In the genomic region with DNA sequence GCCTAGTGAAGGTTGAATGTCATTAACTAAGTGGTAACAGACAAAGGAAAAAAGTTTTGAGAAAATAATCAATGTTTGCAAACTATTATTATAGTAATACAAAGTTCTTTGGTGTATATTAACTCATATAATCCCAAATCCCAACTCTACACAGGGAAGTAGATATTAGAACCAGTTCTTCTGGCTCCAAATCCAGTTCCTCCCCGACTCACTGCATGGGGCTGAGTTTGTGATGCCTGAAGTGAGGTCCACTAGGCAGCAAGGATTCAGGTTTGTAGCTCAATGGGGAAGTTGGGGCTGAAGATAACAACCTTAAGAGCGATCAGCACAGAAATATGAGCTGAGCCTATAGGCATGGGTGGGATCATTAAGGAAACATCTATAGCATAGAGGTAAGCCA, we compare ENCODE assay signal across 24 cellular contexts.
"Had no signal": no experiment of that assay in that cellular context is flagged by ENCODE, and none has a peak within 500 bp of the region (broad histone marks: within the 10 kb centered on the region; RNA-seq: fewer than 3 reads in every experiment).

No MANE protein-coding gene starts in this region.

- ATAC-seq: heart right ventricle, left lung, natural killer cell, pancreas, psoas muscle, right cardiac atrium, T-cell, upper lobe of right lung had no signal

- H3K4me3 ChIP-seq: adrenal gland, ascending aorta, esophagus squamous epithelium, heart right ventricle, left lung, lung, pancreas, psoas muscle, thyroid gland, upper lobe of right lung had no signal

- H3K4me1 ChIP-seq: psoas muscle, upper lobe of right lung had no signal

- H3K27me3 ChIP-seq: adrenal gland, ascending aorta, esophagus squamous epithelium, heart right ventricle, left lung, pancreas, thyroid gland, upper lobe of right lung had no signal

- DNase-seq: activated CD4-positive, alpha-beta T cell treated with anti-CD3 and anti-CD28 coated beads for 1 hour; activated CD4-positive, alpha-beta T cell treated with anti-CD3 and anti-CD28 coated beads, Interleukin-2, amount 50 U/mL, for 1 hour; activated naive CD4-positive, alpha-beta T cell; activated T-cell treated with anti-CD3 and anti-CD28 coated beads, Interleukin-2, amount 50 U/mL, for 24 hours; adrenal gland; cerebellar nuclear complex; cortex of kidney; effector CD4-positive, alpha-beta T cell; esophagus squamous epithelium; heart right ventricle; kidney; left lung; natural killer cell; pancreas; psoas muscle; right cardiac atrium; stimulated activated CD4-positive, alpha-beta T cell treated with anti-CD3 and anti-CD28 coated beads, Interleukin-1b, Interleukin-23, amount 100 ng/mL, for 48 hours; substantia nigra; T-cell; thyroid gland; upper lobe of right lung had no signal

- FAIRE-seq: endometrium, kidney, pancreas had no signal

- H3K9me3 ChIP-seq: adrenal gland, ascending aorta, esophagus squamous epithelium, heart right ventricle, left lung, pancreas, psoas muscle, thyroid gland, upper lobe of right lung had no signal

- H3K27ac ChIP-seq: adrenal gland, ascending aorta, heart right ventricle, left lung, pancreas, psoas muscle, thyroid gland, upper lobe of right lung had no signal
